ENCODE assay signal across 9 cellular contexts in the genomic region with DNA sequence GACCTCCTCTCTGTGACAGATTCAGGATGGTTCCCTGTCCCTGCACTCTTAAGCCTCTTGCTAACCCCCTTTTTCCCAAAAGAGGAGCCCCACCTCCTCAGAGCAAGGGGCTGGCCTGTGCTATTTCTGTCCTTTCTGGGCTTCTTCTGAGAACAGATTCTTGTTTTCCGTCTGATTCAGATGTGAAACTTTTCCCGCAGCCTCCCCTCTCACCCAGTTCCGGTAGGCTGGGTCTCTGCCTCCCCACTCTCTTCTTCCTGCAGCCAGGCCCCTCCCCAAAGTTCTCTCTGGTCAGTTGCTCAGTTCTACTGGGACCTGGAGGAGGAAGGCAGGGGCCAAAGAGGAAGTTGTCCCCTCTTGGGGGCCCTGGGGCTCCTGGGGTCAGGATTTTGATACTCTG. TPM values are rescaled to one million over a fixed set of nuclear protein-coding genes. Genes with fewer than 3 reads are reported as not detected.
DNase-seq lines count a peak whose midpoint lies in the region; TF ChIP-seq lines count a peak whose summit lies in the region.
"Had no signal": no experiment of that assay in that cellular context is flagged by ENCODE, and none has a peak within 500 bp of the region (broad histone marks: within the 10 kb centered on the region; RNA-seq: fewer than 3 reads in every experiment).

No MANE protein-coding gene starts in this region.

- no peak overlapping the region for H3K14ac ChIP-seq in trophoblast cell (ENCODE audit: low read length)

- TF ChIP-seq CTCF in CD14-positive monocyte (IDR thresholded peaks at IDR 0.05) = no peak
- TF ChIP-seq CTCF in OCI-LY1 (IDR thresholded peaks at IDR 0.05; ENCODE audit: low read length) = no peak
- no peak for TF ChIP-seq CTCF in endodermal cell (conservative IDR thresholded peaks at IDR 0.05)
- TF ChIP-seq CTCF in neural progenitor cell (IDR thresholded peaks at IDR 0.05) = no peak
- no peak for TF ChIP-seq CTCF in prostate gland (IDR thresholded peaks at IDR 0.05)

- H3K4me2 ChIP-seq in OCI-LY1 (ENCODE audit: low read length) (0 out of 2 replicates have a peak overlapping the region, but pooled peaks have one; percentile 66), neural progenitor cell (peak overlapping the region; percentile 69), trophoblast cell (ENCODE audit: low read length) (no peak overlapping the region)

- H3K9ac ChIP-seq in OCI-LY1 (ENCODE audit: low read length) (no peak overlapping the region), endodermal cell (ENCODE audit: extremely low read depth, low read length, poor library complexity, severe bottlenecking) (no peak overlapping the region), neural progenitor cell (no peak overlapping the region), trophoblast cell (ENCODE audit: low read length) (no peak overlapping the region)

- H3K79me1 ChIP-seq in trophoblast cell (ENCODE audit: low read length) = no peaks in the 10 kb centered on the region

- no peak for TF ChIP-seq POLR2A in prostate gland (IDR thresholded peaks at IDR 0.05)

- peaks cover 0 to 15% of the 10 kb centered on the region in 2 donors for H3K36me3 Mint-ChIP-seq in CD14-positive monocyte
- H3K36me3 Mint-ChIP-seq in endodermal cell (ENCODE audit: low read depth) = no peaks in the 10 kb centered on the region
- H3K36me3 Mint-ChIP-seq in neural progenitor cell = peaks cover 9% of the 10 kb centered on the region

- H3K27ac Mint-ChIP-seq in CD14-positive monocyte (peak overlapping the region; percentile 86 to 95 (median 92)), endodermal cell (no peak overlapping the region), neural progenitor cell (no peak overlapping the region)

- H3K4ac ChIP-seq in trophoblast cell (ENCODE audit: low read depth, low read length) = no peak overlapping the region

- no peaks in the 10 kb centered on the region for H3K27me3 ChIP-seq in OCI-LY1 (ENCODE audit: insufficient read depth, low read length)
- H3K27me3 ChIP-seq in endodermal cell (ENCODE audit: control insufficient read depth, insufficient read depth, low read length, poor library complexity, severe bottlenecking) = peaks cover 25% of the 10 kb centered on the region
- H3K27me3 ChIP-seq in neural progenitor cell = peaks cover 52% of the 10 kb centered on the region
- peaks cover 3% of the 10 kb centered on the region for H3K27me3 ChIP-seq in prostate gland (replicated peaks; ENCODE audit: insufficient read depth)
- H3K27me3 ChIP-seq in trophoblast cell (ENCODE audit: insufficient read depth, low read length) = peaks cover 9% of the 10 kb centered on the region

- H4K12ac ChIP-seq in trophoblast cell (ENCODE audit: low read depth, low read length) = no peak overlapping the region

- H2AK5ac ChIP-seq in trophoblast cell (ENCODE audit: low read length) = no peak overlapping the region

- no peak overlapping the region for H4K91ac ChIP-seq in trophoblast cell (ENCODE audit: low read depth, low read length)

- H3K79me2 ChIP-seq in OCI-LY1 (ENCODE audit: insufficient read depth, low read length) (no peaks in the 10 kb centered on the region), neural progenitor cell (ENCODE audit: low read depth) (no peaks in the 10 kb centered on the region), trophoblast cell (ENCODE audit: control insufficient read depth, insufficient read depth, low read length, poor library complexity) (no peaks in the 10 kb centered on the region)

- no peaks in the 10 kb centered on the region for H3K36me3 ChIP-seq in OCI-LY1 (ENCODE audit: insufficient read depth, low read length)
- H3K36me3 ChIP-seq in endodermal cell (ENCODE audit: control insufficient read depth, insufficient read depth, low read length) = no peaks in the 10 kb centered on the region
- no peaks in the 10 kb centered on the region for H3K36me3 ChIP-seq in neural progenitor cell
- H3K36me3 ChIP-seq in prostate gland = no peaks in the 10 kb centered on the region
- no peaks in the 10 kb centered on the region for H3K36me3 ChIP-seq in trophoblast cell (ENCODE audit: control insufficient read depth in 1 of 2, insufficient read depth in 2 of 2, low read length in 2 of 2)

- peaks cover 17% of the 10 kb centered on the region for H3K4me1 ChIP-seq in OCI-LY1 (ENCODE audit: insufficient read depth, low read length, severe bottlenecking)
- H3K4me1 ChIP-seq in endodermal cell (ENCODE audit: control insufficient read depth, insufficient read depth, low read length) = peaks cover 5% of the 10 kb centered on the region
- H3K4me1 ChIP-seq in neural progenitor cell = peaks cover 29% of the 10 kb centered on the region
- no peaks in the 10 kb centered on the region for H3K4me1 ChIP-seq in prostate gland (replicated peaks)
- H3K4me1 ChIP-seq in trophoblast cell (ENCODE audit: control insufficient read depth in 1 of 2, insufficient read depth in 2 of 2, low read length in 2 of 2) = peaks cover 0 to 3% of the 10 kb centered on the region in 2 experiments

- WGBS in endodermal cell (ENCODE audit: insufficient coverage in 1 of 2, insufficient read length in 1 of 2), 2 experiments = 90 to 100% methylated on average over 1 to 2 of the region's 3 CpGs
- WGBS in prostate gland = 57% methylated on average over 2 of the region's 3 CpGs
- WGBS in trophoblast cell (ENCODE audit: extremely low coverage, insufficient coverage, insufficient read length) = no CpG with 5 or more reads among the region's 3 CpGs

- H3K9me3 Mint-ChIP-seq in CD14-positive monocyte = peaks cover 0 to 2% (median 0%) of the 10 kb centered on the region in 7 donors
- no peaks in the 10 kb centered on the region for H3K9me3 Mint-ChIP-seq in endodermal cell
- peaks cover 2% of the 10 kb centered on the region for H3K9me3 Mint-ChIP-seq in neural progenitor cell

- no peak overlapping the region for H2BK120ac ChIP-seq in trophoblast cell (ENCODE audit: insufficient read depth, low read length, poor library complexity)

- no peak overlapping the region for H2BK5ac ChIP-seq in trophoblast cell (ENCODE audit: low read depth, low read length, poor library complexity)

- H4K20me1 ChIP-seq in OCI-LY1 (ENCODE audit: insufficient read depth, low read length) (no peaks in the 10 kb centered on the region), neural progenitor cell (ENCODE audit: low read depth) (no peaks in the 10 kb centered on the region)

- H3K27ac ChIP-seq in OCI-LY1 (ENCODE audit: low read depth, low read length, poor library complexity, severe bottlenecking) (no peak overlapping the region), endodermal cell (ENCODE audit: low read depth, low read length) (no peak overlapping the region), neural progenitor cell (no peak overlapping the region), prostate gland (no peak overlapping the region), trophoblast cell (ENCODE audit: low read depth, low read length) (no peak overlapping the region)
- H3K27ac ChIP-seq: RWPE1 had no signal

- intact Hi-C loops in CD14-positive monocyte (cut with micrococcal nuclease) = no loop called here
- intact Hi-C loops in prostate gland (cut with DNase I) = no loop called here

- H3K27me3 Mint-ChIP-seq in CD14-positive monocyte (ENCODE audit: low read depth in 3 of 3) (peaks cover 1 to 3% (median 2%) of the 10 kb centered on the region in 3 donors), endodermal cell (ENCODE audit: insufficient read depth) (peaks cover 45% of the 10 kb centered on the region), neural progenitor cell (ENCODE audit: insufficient read depth, low read depth) (peaks cover 3% of the 10 kb centered on the region)

- H3K4me3 Mint-ChIP-seq in CD14-positive monocyte (peak overlapping the region; percentile 79), endodermal cell (peak overlapping the region; percentile 50), neural progenitor cell (no peak overlapping the region)

- H2AFZ ChIP-seq in OCI-LY1 (ENCODE audit: low read length) (no peak overlapping the region), neural progenitor cell (replicated peaks) (peak overlapping the region; percentile 29), trophoblast cell (ENCODE audit: insufficient read depth, low read length, poor library complexity) (no peak overlapping the region)

- no peak overlapping the region for H3K23ac ChIP-seq in trophoblast cell (ENCODE audit: low read length)

- no peaks in the 10 kb centered on the region for H3K9me3 ChIP-seq in OCI-LY1 (ENCODE audit: low read length)
- H3K9me3 ChIP-seq in endodermal cell (ENCODE audit: control insufficient read depth, low read length) = no peaks in the 10 kb centered on the region
- no peaks in the 10 kb centered on the region for H3K9me3 ChIP-seq in neural progenitor cell (ENCODE audit: low read depth)
- no peaks in the 10 kb centered on the region for H3K9me3 ChIP-seq in prostate gland
- no peaks in the 10 kb centered on the region for H3K9me3 ChIP-seq in trophoblast cell (ENCODE audit: insufficient read depth, low read depth, low read length)

- H2BK12ac ChIP-seq in trophoblast cell (ENCODE audit: low read length) = no peak overlapping the region

- no peaks in the 10 kb centered on the region for H3K9me2 ChIP-seq in OCI-LY1 (ENCODE audit: low read depth, low read length)

- DNase-seq in CD14-positive monocyte (ENCODE audit: low spot score) (no peak), endodermal cell (peak; percentile 60), neural progenitor cell (ENCODE audit: low spot score) (no peak), NCI-H1092 (lab: John Stamatoyannopoulos, UW) (no peak), cerebellar nuclear complex (lab: John Stamatoyannopoulos, UW) (no peak), prostate gland (ENCODE audit: low spot score) (no peak), trophoblast cell (no peak)

- H3K4me1 Mint-ChIP-seq in CD14-positive monocyte (peaks cover 27% of the 10 kb centered on the region), endodermal cell (peaks cover 21% of the 10 kb centered on the region), neural progenitor cell (peaks cover 50% of the 10 kb centered on the region)

- no peak overlapping the region for H3K18ac ChIP-seq in trophoblast cell (ENCODE audit: low read length)

- H3F3A ChIP-seq in OCI-LY1 (ENCODE audit: insufficient read depth, low read length) (no peaks in the 10 kb centered on the region), neural progenitor cell (ENCODE audit: low read depth) (peaks cover 25% of the 10 kb centered on the region)

- H4K8ac ChIP-seq in trophoblast cell (ENCODE audit: low read depth, low read length) = no peak overlapping the region

- peak overlapping the region; percentile 41 for H3K4me3 ChIP-seq in OCI-LY1 (ENCODE audit: low read depth, low read length, poor library complexity, severe bottlenecking)
- no peak overlapping the region for H3K4me3 ChIP-seq in endodermal cell (ENCODE audit: low read length)
- no peak overlapping the region for H3K4me3 ChIP-seq in neural progenitor cell
- peak overlapping the region in 1 of 2 donors; percentile 8 for H3K4me3 ChIP-seq in prostate gland
- H3K4me3 ChIP-seq in trophoblast cell (ENCODE audit: low read depth, low read length) = no peak overlapping the region

RNA-seq across cellular contexts. Expression of a gene that starts 11.8 kb away (rescaled TPM):
- under 1 TPM; 0.57 to 0.82 TPM for polyA plus RNA-seq in CD14-positive monocyte
- total RNA-seq in endodermal cell (1 to 10 TPM; 1.1 to 1.6 TPM), neural progenitor cell (ENCODE audit: low replicate concordance) (1.5 and 5.3 TPM in 2 replicates), prostate gland (1 to 10 TPM in 1 of 2 donors, under 1 TPM in 1; 0.96 to 3.5 TPM)
- polyA plus RNA-seq in endodermal cell (2013, experiment 1 of 2) = 11.4 TPM
- 10.6 TPM for polyA plus RNA-seq in endodermal cell (2013, experiment 2 of 2)
- polyA plus RNA-seq in trophoblast cell (2013) = 0.04 and 0.07 TPM in 2 replicates

RNA-seq across cellular contexts. Expression of a gene that starts 27.3 kb away (rescaled TPM):
- polyA plus RNA-seq in CD14-positive monocyte = not detected
- total RNA-seq in endodermal cell (10 to 100 TPM; 12.5 to 16.1 TPM), neural progenitor cell (ENCODE audit: low replicate concordance) (2.3 and 3.8 TPM in 2 replicates), prostate gland (10 to 100 TPM in 1 of 2 donors, under 1 TPM in 1; 0.87 to 12.0 TPM)
- 42.6 TPM for polyA plus RNA-seq in endodermal cell (2013, experiment 1 of 2)
- polyA plus RNA-seq in endodermal cell (2013, experiment 2 of 2) = 40.8 TPM
- polyA plus RNA-seq in trophoblast cell (2013) = 0.10 and 0.18 TPM in 2 replicates

Comparison
In these comparisons a context has a peak if more than half of its experiments do, and no peak if none do; other contexts are left out.
1. H3K27ac Mint-ChIP-seq: peak in CD14-positive monocyte (7 of 7); none in endodermal cell (single experiment) and neural progenitor cell (single experiment).